In genomic region chr1:66450043-66450514, GRCh38 we compare ENCODE assay signal across 21 cellular contexts.
A peak's percentile ranks its signal among the peaks of the same experiment; 100 is the strongest.
DNase-seq lines count a peak whose midpoint lies in the region; ATAC-seq and TF ChIP-seq lines count a peak whose summit lies in the region.
"Had no signal": no experiment of that assay in that cellular context is flagged by ENCODE, and none has a peak within 500 bp of the region (broad histone marks: within the 10 kb centered on the region; RNA-seq: fewer than 3 reads in every experiment).

No MANE protein-coding gene starts in this region.

- intact Hi-C loops in left ventricle myocardium inferior (cut with micrococcal nuclease) (no loop called here), gastrocnemius medialis (cut with DNase I; ENCODE audit: low total_unique reads) (no loop called here)

- H3K27me3 ChIP-seq in GM23248 (replicated peaks; ENCODE audit: insufficient read depth): no peaks in the 10 kb centered on the region
- H3K27me3 ChIP-seq in adipocyte (replicated peaks; ENCODE audit: control insufficient read depth, insufficient read depth, low read length): no peaks in the 10 kb centered on the region
- H3K27me3 ChIP-seq in left ventricle myocardium inferior (ENCODE audit: low read depth): no peaks in the 10 kb centered on the region
- H3K27me3 ChIP-seq in gastrocnemius medialis: no peaks in the 10 kb centered on the region
- H3K27me3 ChIP-seq: body of pancreas, dorsolateral prefrontal cortex, foreskin keratinocyte, neutrophil had no signal

- WGBS in GM23248 (ENCODE audit: low coverage in 1 of 2, low lambda C conversion rate in 2 of 2, missing lambda C conversion rate in 2 of 2), 2 experiments: 16 to 28% methylated on average over 3 of the region's 3 CpGs

- no peaks in the 10 kb centered on the region for H3K36me3 ChIP-seq in GM23248 (ENCODE audit: low read depth)
- no peaks in the 10 kb centered on the region for H3K36me3 ChIP-seq in adipocyte (ENCODE audit: control insufficient read depth, insufficient read depth, low read length, severe bottlenecking)
- no peaks in the 10 kb centered on the region for H3K36me3 ChIP-seq in left ventricle myocardium inferior
- no peaks in the 10 kb centered on the region for H3K36me3 ChIP-seq in gastrocnemius medialis
- H3K36me3 ChIP-seq: neutrophil had no signal

- H3K4me3 Mint-ChIP-seq in activated CD4-positive, alpha-beta T cell treated with anti-CD3 and anti-CD28 coated beads, Interleukin-2, amount 10 ng/mL, durations not matched to agents 7 days and 5 days: no peak overlapping the region
- H3K4me3 Mint-ChIP-seq: activated naive CD4-positive, alpha-beta T cell treated with anti-CD3 and anti-CD28 coated beads for 36 hours; IgD-negative memory B cell; stimulated activated memory B cell treated with anti-CD40 and anti-IgM and Interleukin-4, amounts not matched to agents 10 μg/mL and 1 μg/mL and 100 μg/mL, for 72 hours had no signal

- no peaks in the 10 kb centered on the region for H3K9me3 ChIP-seq in GM23248 (ENCODE audit: low read depth)
- no peaks in the 10 kb centered on the region for H3K9me3 ChIP-seq in adipocyte (ENCODE audit: control insufficient read depth, low read length)
- H3K9me3 ChIP-seq in left ventricle myocardium inferior (replicated peaks): no peaks in the 10 kb centered on the region
- H3K9me3 ChIP-seq in gastrocnemius medialis: no peaks in the 10 kb centered on the region
- H3K9me3 ChIP-seq: body of pancreas, Caco-2, neutrophil had no signal

- TF ChIP-seq POLR2A in gastrocnemius medialis (IDR thresholded peaks at IDR 0.05): no peak

- no peaks in the 10 kb centered on the region for H4K20me1 ChIP-seq in GM23248 (ENCODE audit: insufficient read depth)

- peaks cover 13% of the 10 kb centered on the region for H3K27me3 Mint-ChIP-seq in activated CD4-positive, alpha-beta T cell treated with anti-CD3 and anti-CD28 coated beads, Interleukin-2, amount 10 ng/mL, durations not matched to agents 7 days and 5 days
- H3K27me3 Mint-ChIP-seq: IgD-negative memory B cell had no signal

- H3K4me2 ChIP-seq in GM23248 (ENCODE audit: unreplicated experiment): peak overlapping the region; percentile 17

- H3K36me3 Mint-ChIP-seq in activated CD4-positive, alpha-beta T cell treated with anti-CD3 and anti-CD28 coated beads, Interleukin-2, amount 10 ng/mL, durations not matched to agents 7 days and 5 days (ENCODE audit: low read depth): no peaks in the 10 kb centered on the region
- H3K36me3 Mint-ChIP-seq: stimulated activated memory B cell treated with anti-CD40 and anti-IgM and Interleukin-4, amounts not matched to agents 10 μg/mL and 1 μg/mL and 100 μg/mL, for 72 hours had no signal

- TF ChIP-seq CTCF in left ventricle myocardium inferior (IDR thresholded peaks at IDR 0.05; ENCODE audit: borderline replicate concordance): no peak
- no peak for TF ChIP-seq CTCF in gastrocnemius medialis (IDR thresholded peaks at IDR 0.05 in 4 of 5, conservative IDR thresholded peaks at IDR 0.05 in 1 of 5)

- H3F3A ChIP-seq in GM23248 (ENCODE audit: insufficient read depth): peaks cover 5% of the 10 kb centered on the region; the same call in 1 of the 2 replicates

- CTCF ChIA-PET in activated CD4-positive, alpha-beta T cell treated with anti-CD3 and anti-CD28 coated beads, Interleukin-2, amount 10 ng/mL, durations not matched to agents 7 days and 5 days (lab: Charles Lee): interaction anchor here (0.6 to 2.4 kb wide), 4 partner anchors 107 to 207 kb away, joined by 3 to 22 read pairs (median 5); no protein-coding TSS in a partner anchor

- POLR2A ChIA-PET in activated CD4-positive, alpha-beta T cell treated with anti-CD3 and anti-CD28 coated beads, Interleukin-2, amount 10 ng/mL, durations not matched to agents 7 days and 5 days (lab: Charles Lee): no interaction called here

- H3K27ac Mint-ChIP-seq in activated CD4-positive, alpha-beta T cell treated with anti-CD3 and anti-CD28 coated beads, Interleukin-2, amount 10 ng/mL, durations not matched to agents 7 days and 5 days: no peak overlapping the region
- H3K27ac Mint-ChIP-seq: activated naive CD4-positive, alpha-beta T cell treated with anti-CD3 and anti-CD28 coated beads for 36 hours; IgD-negative memory B cell; stimulated activated memory B cell treated with anti-CD40 and anti-IgM and Interleukin-4, amounts not matched to agents 10 μg/mL and 1 μg/mL and 100 μg/mL, for 72 hours had no signal

- peak overlapping the region; percentile 45 for H3K27ac ChIP-seq in GM23248
- peak overlapping the region; percentile 79 for H3K27ac ChIP-seq in left ventricle myocardium inferior (replicated peaks)
- H3K27ac ChIP-seq in gastrocnemius medialis: peak overlapping the region; percentile 29 to 46 (median 33)
- H3K27ac ChIP-seq: body of pancreas, foreskin keratinocyte, neutrophil had no signal

- in situ Hi-C loops in GM23248 (cut with MboI) (no loop called here), gastrocnemius medialis (cut with MboI; ENCODE audit: low sequenced_read_pairs in 4 of 4) (loop anchor here in 2 of 4 donors (10.0 to 25.0 kb wide), 2 partner anchors 488 to 505 kb away; no protein-coding TSS in a partner anchor)

- no peak overlapping the region for H3K4me3 ChIP-seq in GM23248
- no peak overlapping the region for H3K4me3 ChIP-seq in adipocyte (ENCODE audit: low read length)
- no peak overlapping the region for H3K4me3 ChIP-seq in left ventricle myocardium inferior
- no peak overlapping the region for H3K4me3 ChIP-seq in gastrocnemius medialis
- H3K4me3 ChIP-seq: body of pancreas, dorsolateral prefrontal cortex, skin epidermis had no signal

- H3K9me2 ChIP-seq in GM23248 (ENCODE audit: insufficient read depth): no peaks in the 10 kb centered on the region

- H3K9ac ChIP-seq in GM23248 (peak overlapping the region; percentile 0), adipocyte (ENCODE audit: low read length) (no peak overlapping the region)

- ATAC-seq in gastrocnemius medialis: peak; percentile 32 to 37
- no peak for ATAC-seq in GM21528 (IDR thresholded peaks at IDR 0.05; ENCODE audit: low FRiP score, unreplicated experiment)
- ATAC-seq: body of pancreas; foreskin keratinocyte; stimulated activated memory B cell treated with anti-CD40 and anti-IgM and Interleukin-4, amounts not matched to agents 10 μg/mL and 1 μg/mL and 100 μg/mL, for 72 hours had no signal

- H3K79me2 ChIP-seq in GM23248 (ENCODE audit: insufficient read depth): no peaks in the 10 kb centered on the region

- H2AFZ ChIP-seq in GM23248: peak overlapping the region; percentile 71

- no peaks in the 10 kb centered on the region for H3K9me3 Mint-ChIP-seq in activated CD4-positive, alpha-beta T cell treated with anti-CD3 and anti-CD28 coated beads, Interleukin-2, amount 10 ng/mL, durations not matched to agents 7 days and 5 days
- H3K9me3 Mint-ChIP-seq: activated naive CD4-positive, alpha-beta T cell treated with anti-CD3 and anti-CD28 coated beads for 36 hours; IgD-negative memory B cell; stimulated activated memory B cell treated with anti-CD40 and anti-IgM and Interleukin-4, amounts not matched to agents 10 μg/mL and 1 μg/mL and 100 μg/mL, for 72 hours had no signal

- peaks cover 33% of the 10 kb centered on the region for H3K4me1 ChIP-seq in GM23248 (ENCODE audit: insufficient read depth)
- peaks cover 7% of the 10 kb centered on the region for H3K4me1 ChIP-seq in adipocyte (ENCODE audit: control insufficient read depth, insufficient read depth, low read length)
- peaks cover 41% of the 10 kb centered on the region for H3K4me1 ChIP-seq in left ventricle myocardium inferior
- H3K4me1 ChIP-seq in gastrocnemius medialis: peaks cover 19 to 21% of the 10 kb centered on the region in 2 donors
- H3K4me1 ChIP-seq: body of pancreas, Caco-2, foreskin keratinocyte had no signal

- H3K4me1 Mint-ChIP-seq in activated CD4-positive, alpha-beta T cell treated with anti-CD3 and anti-CD28 coated beads, Interleukin-2, amount 10 ng/mL, durations not matched to agents 7 days and 5 days: peaks cover 14% of the 10 kb centered on the region

- peak; percentile 39 for DNase-seq in GM23248
- peak; percentile 26 for DNase-seq in adipocyte (ENCODE audit: low read depth)
- DNase-seq in left ventricle myocardium inferior: no peak
- no peak for DNase-seq in gastrocnemius medialis
- DNase-seq in activated CD4-positive, alpha-beta T cell treated with anti-CD3 and anti-CD28 coated beads, Interleukin-2, amount 10 ng/mL, durations not matched to agents 7 days and 5 days: no peak
- no peak for DNase-seq in DMS153 treated with DMSO at 0.1 percent for 48 hours (lab: John Stamatoyannopoulos, UW; ENCODE audit: unreplicated experiment)
- DNase-seq in HuH-7.5 (ENCODE audit: low spot score): no peak
- DNase-seq: activated CD4-positive, CD25-positive, alpha-beta regulatory T cell treated with anti-CD3 and anti-CD28 coated beads, Interleukin-2, amount 50 U/mL, for 72 hours; activated CD8-positive, alpha-beta memory T cell treated with anti-CD3 and anti-CD28 coated beads, Interleukin-2, amount 50 U/mL, for 4 hours; activated naive CD4-positive, alpha-beta T cell treated with anti-CD3 and anti-CD28 coated beads for 36 hours; body of pancreas; Caco-2; dorsolateral prefrontal cortex; foreskin keratinocyte; mammary epithelial cell; MV-4-11 had no signal

Comparison
In these comparisons a context has a peak if more than half of its experiments do, and no peak if none do; other contexts are left out.
1. DNase-seq: peak in GM23248 (single experiment) and adipocyte (single experiment); none in left ventricle myocardium inferior (single experiment), gastrocnemius medialis (0 of 2), activated CD4-positive, alpha-beta T cell treated with anti-CD3 and anti-CD28 coated beads, Interleukin-2, amount 10 ng/mL, durations not matched to agents 7 days and 5 days (single experiment), DMS153 treated with DMSO at 0.1 percent for 48 hours (single experiment) and HuH-7.5 (single experiment).
2. Peak in every context shown above with its lines, with median percentiles within 50 percentile points of each other: H3K27ac ChIP-seq.